Comparison of ENCODE assay signal across 1 cellular context in the genomic region with DNA sequence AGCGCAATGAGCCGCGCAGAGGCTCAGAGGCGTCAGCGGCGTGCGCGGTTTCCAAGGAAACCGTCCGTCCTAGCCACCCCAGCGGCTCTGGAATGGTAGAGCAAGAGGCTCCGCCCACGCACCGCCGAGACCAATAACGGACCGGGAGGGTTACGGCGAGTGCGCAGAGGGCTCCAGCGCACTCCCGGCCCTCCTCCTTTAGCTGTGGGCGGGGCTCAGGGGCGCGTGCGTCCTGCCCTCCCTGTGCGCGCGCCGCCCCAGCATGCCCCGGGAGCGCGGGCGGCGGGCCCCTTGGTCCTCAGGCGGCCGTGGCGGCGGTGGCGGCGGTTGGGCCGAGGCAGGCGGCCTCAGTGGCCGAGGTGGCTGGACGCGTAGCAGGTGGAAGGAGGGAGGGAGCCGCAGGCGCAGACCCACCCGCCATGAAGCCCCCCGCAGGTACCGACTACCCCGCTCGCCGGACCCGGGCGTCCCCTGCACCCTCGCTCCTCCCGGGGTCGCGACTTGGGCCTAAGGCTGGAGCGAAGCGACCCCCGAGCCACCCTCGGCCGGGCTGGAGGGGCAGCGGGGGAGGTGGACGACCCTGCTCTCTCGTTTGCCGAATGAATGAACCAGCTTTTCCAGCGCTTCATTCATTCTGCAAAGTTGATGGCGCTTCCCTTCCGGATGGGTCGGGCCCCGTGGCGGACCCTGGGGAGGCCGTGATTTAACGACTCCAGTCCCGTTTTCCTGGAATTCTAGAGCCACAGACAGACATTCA.
TF ChIP-seq lines count a peak whose summit lies in the region.

TSS of gene THOP1 (plus strand) at position 260 of the 757 bp plus-strand sequence. CDS start at position 420, 160 bp downstream.

TF ChIP-seq in HepG2, 621 proteins besides CTCF, POLR2A, EP300 and RAD21 (continued from another document and continues in another):
- TF ChIP-seq ZNF574 (CRISPR knock-in tag; IDR thresholded peaks at IDR 0.05) (peak; percentile 68), HHEX (CRISPR knock-in tag; IDR thresholded peaks at IDR 0.05) (no peak), ZSCAN30 (CRISPR knock-in tag; IDR thresholded peaks at IDR 0.05) (no peak), ZNF724P (CRISPR knock-in tag; IDR thresholded peaks at IDR 0.05; ENCODE audit: borderline replicate concordance) (no peak), ZNF780A (CRISPR knock-in tag; IDR thresholded peaks at IDR 0.05) (no peak), ZNF205 (CRISPR knock-in tag; IDR thresholded peaks at IDR 0.05) (no peak), SOX6 (IDR thresholded peaks at IDR 0.05) (no peak), SOX6 (CRISPR knock-in tag; IDR thresholded peaks at IDR 0.05) (peak; percentile 31; the same call in 1 of the 2 replicates), ZNF607 (CRISPR knock-in tag; IDR thresholded peaks at IDR 0.05; ENCODE audit: borderline replicate concordance) (0 out of 2 replicates have a peak, but pooled peaks have one; percentile 61), YEATS2 (CRISPR knock-in tag; IDR thresholded peaks at IDR 0.05; ENCODE audit: borderline replicate concordance) (peak; percentile 17; the same call in 1 of the 2 replicates), KLF9 (CRISPR knock-in tag; IDR thresholded peaks at IDR 0.05; ENCODE audit: low read depth) (no peak), HNRNPUL1 (IDR thresholded peaks at IDR 0.05; ENCODE audit: low read depth, low read length) (no peak), RBM39 (IDR thresholded peaks at IDR 0.05; ENCODE audit: low read depth, low read length, poor library complexity, severe bottlenecking) (no peak), SRSF4 (IDR thresholded peaks at IDR 0.05; ENCODE audit: low read depth, low read length, poor library complexity, severe bottlenecking) (no peak), ZNF251 (CRISPR knock-in tag; IDR thresholded peaks at IDR 0.05) (no peak), ZNF557 (CRISPR knock-in tag; IDR thresholded peaks at IDR 0.05) (no peak), HNRNPL (IDR thresholded peaks at IDR 0.05; ENCODE audit: low read depth, low read length) (no peak), RNF219 (CRISPR knock-in tag; IDR thresholded peaks at IDR 0.05) (no peak), FOXJ3 (CRISPR knock-in tag; IDR thresholded peaks at IDR 0.05; ENCODE audit: borderline replicate concordance) (no peak), ZNF605 (CRISPR knock-in tag; IDR thresholded peaks at IDR 0.05) (0 out of 2 replicates have a peak, but pooled peaks have one; percentile 48), BCL3 (CRISPR knock-in tag; IDR thresholded peaks at IDR 0.05) (0 out of 2 replicates have a peak, but pooled peaks have one; percentile 17), SUZ12 (IDR thresholded peaks at IDR 0.05; ENCODE audit: low read depth, low read length) (peak; percentile 24; the same call in 1 of the 2 replicates), NFYC (CRISPR knock-in tag; IDR thresholded peaks at IDR 0.05) (peak; percentile 73), SMC3 (IDR thresholded peaks at IDR 0.05; ENCODE audit: low read length) (no peak), ZBTB21 (CRISPR knock-in tag; IDR thresholded peaks at IDR 0.05) (no peak), ZNF839 (CRISPR knock-in tag; IDR thresholded peaks at IDR 0.05; ENCODE audit: borderline replicate concordance) (no peak), NFRKB (IDR thresholded peaks at IDR 0.05) (no peak), ZNF598 (CRISPR knock-in tag; IDR thresholded peaks at IDR 0.05; ENCODE audit: borderline replicate concordance) (no peak), ZNF512B (CRISPR knock-in tag; IDR thresholded peaks at IDR 0.05; ENCODE audit: borderline replicate concordance) (no peak), MYPOP (CRISPR knock-in tag; IDR thresholded peaks at IDR 0.05) (peak; percentile 100), MTA1 (CRISPR knock-in tag; IDR thresholded peaks at IDR 0.05; ENCODE audit: borderline replicate concordance) (no peak; the same call in 1 of the 2 replicates), THAP9 (CRISPR knock-in tag; IDR thresholded peaks at IDR 0.05; ENCODE audit: borderline replicate concordance) (no peak), ZNF143 (CRISPR knock-in tag; IDR thresholded peaks at IDR 0.05) (peak; percentile 85), FOXO4 (CRISPR knock-in tag; conservative IDR thresholded peaks at IDR 0.05) (no peak), ZNF672 (CRISPR knock-in tag; IDR thresholded peaks at IDR 0.05) (no peak), GABPB1 (CRISPR knock-in tag; IDR thresholded peaks at IDR 0.05) (peak; percentile 72), KDM5B (CRISPR knock-in tag; IDR thresholded peaks at IDR 0.05; ENCODE audit: borderline replicate concordance) (peak; percentile 79; the same call in 1 of the 2 replicates)
- TF ChIP-seq, protein P1, sequence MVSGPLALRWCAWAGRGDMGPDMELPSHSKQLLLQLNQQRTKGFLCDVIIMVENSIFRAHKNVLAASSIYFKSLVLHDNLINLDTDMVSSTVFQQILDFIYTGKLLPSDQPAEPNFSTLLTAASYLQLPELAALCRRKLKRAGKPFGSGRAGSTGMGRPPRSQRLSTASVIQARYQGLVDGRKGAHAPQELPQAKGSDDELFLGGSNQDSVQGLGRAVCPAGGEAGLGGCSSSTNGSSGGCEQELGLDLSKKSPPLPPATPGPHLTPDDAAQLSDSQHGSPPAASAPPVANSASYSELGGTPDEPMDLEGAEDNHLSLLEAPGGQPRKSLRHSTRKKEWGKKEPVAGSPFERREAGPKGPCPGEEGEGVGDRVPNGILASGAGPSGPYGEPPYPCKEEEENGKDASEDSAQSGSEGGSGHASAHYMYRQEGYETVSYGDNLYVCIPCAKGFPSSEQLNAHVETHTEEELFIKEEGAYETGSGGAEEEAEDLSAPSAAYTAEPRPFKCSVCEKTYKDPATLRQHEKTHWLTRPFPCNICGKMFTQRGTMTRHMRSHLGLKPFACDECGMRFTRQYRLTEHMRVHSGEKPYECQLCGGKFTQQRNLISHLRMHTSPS (CRISPR knock-in tag; IDR thresholded peaks at IDR 0.05; ENCODE audit: low read depth): no peak
- TF ChIP-seq, protein P2, sequence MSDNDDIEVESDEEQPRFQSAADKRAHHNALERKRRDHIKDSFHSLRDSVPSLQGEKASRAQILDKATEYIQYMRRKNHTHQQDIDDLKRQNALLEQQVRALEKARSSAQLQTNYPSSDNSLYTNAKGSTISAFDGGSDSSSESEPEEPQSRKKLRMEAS (IDR thresholded peaks at IDR 0.05): peak; percentile 83
- TF ChIP-seq, protein P3, sequence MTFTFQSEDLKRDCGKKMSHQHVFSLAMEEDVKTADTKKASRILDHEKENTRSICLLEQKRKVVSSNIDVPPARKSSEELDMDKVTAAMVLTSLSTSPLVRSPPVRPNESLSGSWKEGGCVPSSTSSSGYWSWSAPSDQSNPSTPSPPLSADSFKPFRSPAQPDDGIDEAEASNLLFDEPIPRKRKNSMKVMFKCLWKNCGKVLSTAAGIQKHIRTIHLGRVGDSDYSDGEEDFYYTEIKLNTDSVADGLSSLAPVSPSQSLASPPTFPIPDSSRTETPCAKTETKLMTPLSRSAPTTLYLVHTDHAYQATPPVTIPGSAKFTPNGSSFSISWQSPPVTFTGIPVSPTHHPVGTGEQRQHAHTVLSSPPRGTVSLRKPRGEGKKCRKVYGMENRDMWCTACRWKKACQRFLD (CRISPR knock-in tag; IDR thresholded peaks at IDR 0.05; ENCODE audit: borderline replicate concordance): no peak
